In genomic region chrX:2423899-2424298, GRCh38 we compare ENCODE assay signal across 16 cellular contexts.
A peak's percentile ranks its signal among the peaks of the same experiment; 100 is the strongest.
DNase-seq lines count a peak whose midpoint lies in the region; ATAC-seq and TF ChIP-seq lines count a peak whose summit lies in the region.
"Had no signal": no experiment of that assay in that cellular context is flagged by ENCODE, and none has a peak within 500 bp of the region (broad histone marks: within the 10 kb centered on the region; RNA-seq: fewer than 3 reads in every experiment).

No MANE protein-coding gene starts in this region.

- H3K9me3 Mint-ChIP-seq in activated naive CD8-positive, alpha-beta T cell treated with anti-CD3 and anti-CD28 coated beads, Interleukin-2, amount 50 U/mL, for 24 hours, result peaks cover 11% of the 10 kb centered on the region
- H3K9me3 Mint-ChIP-seq in activated naive CD8-positive, alpha-beta T cell treated with anti-CD3 and anti-CD28 coated beads for 36 hours, result peaks cover 10% of the 10 kb centered on the region
- H3K9me3 Mint-ChIP-seq in activated CD4-positive, alpha-beta T cell treated with anti-CD3 and anti-CD28 coated beads for 36 hours (ENCODE audit: low read depth), result peaks cover 6% of the 10 kb centered on the region

- ATAC-seq in activated naive CD8-positive, alpha-beta T cell treated with anti-CD3 and anti-CD28 coated beads, Interleukin-2, amount 50 U/mL, for 24 hours, result no peak
- ATAC-seq in activated CD4-positive, alpha-beta T cell treated with anti-CD3 and anti-CD28 coated beads for 36 hours, result no peak
- ATAC-seq in GM18873 (IDR thresholded peaks at IDR 0.05; ENCODE audit: low FRiP score, unreplicated experiment), result no peak
- ATAC-seq: K562 had no signal

- CTCF ChIA-PET in activated CD4-positive, alpha-beta T cell treated with anti-CD3 and anti-CD28 coated beads for 36 hours (lab: Charles Lee), result no interaction called here

- TF ChIP-seq CTCF in WERI-Rb-1 (IDR thresholded peaks at IDR 0.05; ENCODE audit: low read depth, low read length) (no peak), neutrophil (IDR thresholded peaks at IDR 0.05) (no peak), uterus (IDR thresholded peaks at IDR 0.05) (no peak)

- no peaks in the 10 kb centered on the region for H3K27me3 Mint-ChIP-seq in activated naive CD8-positive, alpha-beta T cell treated with anti-CD3 and anti-CD28 coated beads, Interleukin-2, amount 50 U/mL, for 24 hours
- no peaks in the 10 kb centered on the region for H3K27me3 Mint-ChIP-seq in activated naive CD8-positive, alpha-beta T cell treated with anti-CD3 and anti-CD28 coated beads for 36 hours
- H3K27me3 Mint-ChIP-seq in activated CD4-positive, alpha-beta T cell treated with anti-CD3 and anti-CD28 coated beads for 36 hours, result no peaks in the 10 kb centered on the region
- H3K27me3 Mint-ChIP-seq: CD4-positive, alpha-beta memory T cell had no signal

- no peaks in the 10 kb centered on the region for H3K27me3 ChIP-seq in WERI-Rb-1 (ENCODE audit: insufficient read depth, low read depth, severe bottlenecking)
- no peaks in the 10 kb centered on the region for H3K27me3 ChIP-seq in neutrophil
- no peaks in the 10 kb centered on the region for H3K27me3 ChIP-seq in uterus
- no peaks in the 10 kb centered on the region for H3K27me3 ChIP-seq in SJCRH30

- peaks cover 61% of the 10 kb centered on the region for H3K36me3 Mint-ChIP-seq in activated naive CD8-positive, alpha-beta T cell treated with anti-CD3 and anti-CD28 coated beads, Interleukin-2, amount 50 U/mL, for 24 hours (ENCODE audit: low read depth)
- peaks cover 55% of the 10 kb centered on the region for H3K36me3 Mint-ChIP-seq in activated naive CD8-positive, alpha-beta T cell treated with anti-CD3 and anti-CD28 coated beads for 36 hours
- H3K36me3 Mint-ChIP-seq in activated CD4-positive, alpha-beta T cell treated with anti-CD3 and anti-CD28 coated beads for 36 hours (ENCODE audit: low read depth), result peaks cover 67% of the 10 kb centered on the region

- peak overlapping the region; percentile 46 for H3K27ac Mint-ChIP-seq in activated naive CD8-positive, alpha-beta T cell treated with anti-CD3 and anti-CD28 coated beads, Interleukin-2, amount 50 U/mL, for 24 hours
- no peak overlapping the region for H3K27ac Mint-ChIP-seq in activated naive CD8-positive, alpha-beta T cell treated with anti-CD3 and anti-CD28 coated beads for 36 hours
- no peak overlapping the region for H3K27ac Mint-ChIP-seq in activated CD4-positive, alpha-beta T cell treated with anti-CD3 and anti-CD28 coated beads for 36 hours
- H3K27ac Mint-ChIP-seq: CD4-positive, alpha-beta memory T cell; H9 had no signal

- no peak for TF ChIP-seq POLR2A in uterus (IDR thresholded peaks at IDR 0.05)

- H3K36me3 ChIP-seq in WERI-Rb-1 (peaks cover 8% of the 10 kb centered on the region), neutrophil (peaks cover 29% of the 10 kb centered on the region), uterus (no peaks in the 10 kb centered on the region), SJCRH30 (0 out of 2 replicates have a peak, but pooled peaks cover 2% of the 10 kb centered on the region)

- intact Hi-C loops in uterus (cut with DNase I; ENCODE audit: low total_unique reads), result no loop called here
- intact Hi-C loops in activated CD4-positive, alpha-beta T cell treated with anti-CD3 and anti-CD28 coated beads for 36 hours (cut with DNase I, micrococcal nuclease), result no loop called here

- H3K9me3 ChIP-seq in WERI-Rb-1 (ENCODE audit: severe bottlenecking) (no peaks in the 10 kb centered on the region), neutrophil (no peaks in the 10 kb centered on the region), uterus (no peaks in the 10 kb centered on the region), SJCRH30 (replicated peaks) (no peaks in the 10 kb centered on the region)

- H3K4me3 ChIP-seq in WERI-Rb-1 (ENCODE audit: low read depth, low read length) (no peak overlapping the region), neutrophil (ENCODE audit: low read depth in 1 of 2, low read length in 1 of 2) (no peak overlapping the region), uterus (no peak overlapping the region), SJCRH30 (no peak overlapping the region)
- H3K4me3 ChIP-seq: K562 had no signal

- no peak overlapping the region for H3K27ac ChIP-seq in WERI-Rb-1
- H3K27ac ChIP-seq in neutrophil, result peak overlapping the region; percentile 27
- H3K27ac ChIP-seq in uterus, result no peak overlapping the region
- no peak overlapping the region for H3K27ac ChIP-seq in SJCRH30
- H3K27ac ChIP-seq: 22Rv1, HL-60 had no signal

- no peak overlapping the region for H3K4me3 Mint-ChIP-seq in activated naive CD8-positive, alpha-beta T cell treated with anti-CD3 and anti-CD28 coated beads, Interleukin-2, amount 50 U/mL, for 24 hours
- H3K4me3 Mint-ChIP-seq in activated naive CD8-positive, alpha-beta T cell treated with anti-CD3 and anti-CD28 coated beads for 36 hours, result no peak overlapping the region
- H3K4me3 Mint-ChIP-seq in activated CD4-positive, alpha-beta T cell treated with anti-CD3 and anti-CD28 coated beads for 36 hours, result no peak overlapping the region
- H3K4me3 Mint-ChIP-seq: CD4-positive, alpha-beta memory T cell; H9 had no signal

- POLR2A ChIA-PET in activated CD4-positive, alpha-beta T cell treated with anti-CD3 and anti-CD28 coated beads for 36 hours (lab: Charles Lee), result no interaction called here

- no peak for DNase-seq in activated naive CD8-positive, alpha-beta T cell treated with anti-CD3 and anti-CD28 coated beads, Interleukin-2, amount 50 U/mL, for 24 hours
- DNase-seq in activated naive CD8-positive, alpha-beta T cell treated with anti-CD3 and anti-CD28 coated beads for 36 hours, result no peak
- DNase-seq in WERI-Rb-1 (peak; percentile 15), uterus (no peak), SJCRH30 (no peak)
- DNase-seq in activated CD4-positive, alpha-beta T cell treated with anti-CD3 and anti-CD28 coated beads for 36 hours, result no peak
- DNase-seq: C1 segment of cervical spinal cord; CD4-positive, alpha-beta memory T cell; DMS79 treated with DMSO at 0.1 percent for 48 hours; GOT3; H9 had no signal

- H3K4me1 Mint-ChIP-seq in activated naive CD8-positive, alpha-beta T cell treated with anti-CD3 and anti-CD28 coated beads, Interleukin-2, amount 50 U/mL, for 24 hours, result no peaks in the 10 kb centered on the region
- no peaks in the 10 kb centered on the region for H3K4me1 Mint-ChIP-seq in activated naive CD8-positive, alpha-beta T cell treated with anti-CD3 and anti-CD28 coated beads for 36 hours
- no peaks in the 10 kb centered on the region for H3K4me1 Mint-ChIP-seq in activated CD4-positive, alpha-beta T cell treated with anti-CD3 and anti-CD28 coated beads for 36 hours

- H3K4me1 ChIP-seq in neutrophil (ENCODE audit: control insufficient read depth in 1 of 2, insufficient read depth in 1 of 2, low read depth in 1 of 2, low read length in 1 of 2) (peaks cover 0 to 2% of the 10 kb centered on the region in 2 experiments), uterus (no peaks in the 10 kb centered on the region), SJCRH30 (no peaks in the 10 kb centered on the region)
